1 cellular context compared by ENCODE assay signal in genomic region chr16:89123831-89124100, GRCh38.
TF ChIP-seq lines count a peak whose summit lies in the region.

No MANE protein-coding gene starts in this region.

TF ChIP-seq in WTC11, 78 proteins besides CTCF, POLR2A, EP300 and RAD21 (continued from another document):
- TF ChIP-seq ZBTB43 (CRISPR knock-in tag; IDR thresholded peaks at IDR 0.05) (no peak), NFATC4 (CRISPR knock-in tag; IDR thresholded peaks at IDR 0.05) (no peak), STAT6 (CRISPR knock-in tag; conservative IDR thresholded peaks at IDR 0.05; ENCODE audit: low read depth) (no peak), ESRRA (CRISPR knock-in tag; IDR thresholded peaks at IDR 0.05; ENCODE audit: borderline replicate concordance) (no peak), GABPB1 (CRISPR knock-in tag; IDR thresholded peaks at IDR 0.05) (no peak), NR3C1 (CRISPR knock-in tag; conservative IDR thresholded peaks at IDR 0.05; ENCODE audit: low read depth) (no peak), CREB1 (CRISPR knock-in tag; IDR thresholded peaks at IDR 0.05) (no peak), E2F5 (CRISPR knock-in tag; IDR thresholded peaks at IDR 0.05) (no peak), ZNF423 (CRISPR knock-in tag; IDR thresholded peaks at IDR 0.05) (no peak), ZNF138 (CRISPR knock-in tag; conservative IDR thresholded peaks at IDR 0.05) (no peak), SP1 (CRISPR knock-in tag; conservative IDR thresholded peaks at IDR 0.05) (no peak), ZNF425 (CRISPR knock-in tag; conservative IDR thresholded peaks at IDR 0.05) (no peak), ATF6 (CRISPR knock-in tag; IDR thresholded peaks at IDR 0.05) (no peak), ZNF317 (CRISPR knock-in tag; IDR thresholded peaks at IDR 0.05; ENCODE audit: borderline replicate concordance, low read depth) (no peak), CREM (CRISPR knock-in tag; IDR thresholded peaks at IDR 0.05) (no peak), TCF7 (CRISPR knock-in tag; IDR thresholded peaks at IDR 0.05; ENCODE audit: low read depth) (no peak), ATF2 (CRISPR knock-in tag; IDR thresholded peaks at IDR 0.05; ENCODE audit: borderline replicate concordance, low read depth) (no peak), ZNF532 (CRISPR knock-in tag; IDR thresholded peaks at IDR 0.05; ENCODE audit: borderline replicate concordance) (no peak)
